In genomic region chr3:194685050-194685722, GRCh38 we compare ENCODE assay signal across 1 cellular context.
TF ChIP-seq lines count a peak whose summit lies in the region.

No MANE protein-coding gene starts in this region.

TF ChIP-seq in K562, 482 proteins besides CTCF, POLR2A, EP300 and RAD21 (continued from another document):
- TF ChIP-seq PKNOX1 (IDR thresholded peaks at IDR 0.05) (0 out of 2 replicates have a peak, but pooled peaks have one; percentile 7), E2F8 (IDR thresholded peaks at IDR 0.05; ENCODE audit: low read depth, partially characterized antibody) (no peak)
TF ChIP-seq in K562: peak in this region for 1.
